Comparison of ENCODE assay signal across 8 cellular contexts in the genomic region with DNA sequence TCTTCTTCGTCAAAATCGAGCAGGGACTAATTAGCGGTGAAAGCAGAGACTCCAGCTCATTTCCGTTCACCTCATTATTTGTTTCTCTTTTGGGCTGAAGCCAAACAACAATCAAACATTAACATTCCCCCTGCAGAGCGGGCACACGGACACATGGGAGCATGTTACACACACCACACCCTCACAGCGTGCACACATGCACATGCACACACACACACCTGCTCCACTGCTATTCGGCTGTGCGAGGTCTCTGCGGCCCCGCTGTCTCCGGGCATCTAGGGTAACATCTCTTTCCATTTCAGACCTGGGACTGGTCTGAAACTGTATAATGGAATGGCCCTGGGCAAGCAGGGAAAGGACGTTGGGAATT. TPM values are rescaled to one million over a fixed set of nuclear protein-coding genes. Genes with fewer than 3 reads are reported as not detected.
A peak's percentile ranks its signal among the peaks of the same experiment; 100 is the strongest.
DNase-seq lines count a peak whose midpoint lies in the region; ATAC-seq and TF ChIP-seq lines count a peak whose summit lies in the region.

No MANE protein-coding gene starts in this region.

- no peaks in the 10 kb centered on the region for H3K36me3 ChIP-seq in colonic mucosa
- no peaks in the 10 kb centered on the region for H3K36me3 ChIP-seq in neuron (ENCODE audit: insufficient read depth, low read length)

- H3K4me3 ChIP-seq in colonic mucosa (peak overlapping the region; percentile 28), neuron (ENCODE audit: low read length) (peak overlapping the region; percentile 18)

- no peaks in the 10 kb centered on the region for H3K4me1 ChIP-seq in colonic mucosa
- H3K4me1 ChIP-seq in neuron (ENCODE audit: insufficient read depth, low read length): peaks cover 12% of the 10 kb centered on the region

- TF ChIP-seq CTCF in colonic mucosa (IDR thresholded peaks at IDR 0.05): no peak

- ATAC-seq in HG03439 (IDR thresholded peaks at IDR 0.05; ENCODE audit: unreplicated experiment) (no peak), GM18511 (IDR thresholded peaks at IDR 0.05; ENCODE audit: unreplicated experiment) (no peak)

- H3K9me3 ChIP-seq in colonic mucosa: no peaks in the 10 kb centered on the region
- H3K9me3 ChIP-seq in neuron (ENCODE audit: low read length): no peaks in the 10 kb centered on the region

- H3K27me3 ChIP-seq in colonic mucosa (no peaks in the 10 kb centered on the region), neuron (ENCODE audit: insufficient read depth, low read length) (peaks cover 15% of the 10 kb centered on the region)

- DNase-seq in NCI-H510A (lab: John Stamatoyannopoulos, UW): peak; percentile 32
- DNase-seq in NCI-H510A treated with DMSO at 0.1 percent for 48 hours (lab: John Stamatoyannopoulos, UW): no peak
- peak; percentile 62 for DNase-seq in NCI-H2171 treated with DMSO at 0.1 percent for 48 hours (lab: John Stamatoyannopoulos, UW)
- peak; percentile 38 for DNase-seq in colonic mucosa
- no peak for DNase-seq in medulla oblongata (ENCODE audit: extremely low spot score)

- H3K27ac ChIP-seq in colonic mucosa: no peak overlapping the region

- peak overlapping the region; percentile 58 to 74 for H3K9ac ChIP-seq in colonic mucosa (ENCODE audit: low read depth in 2 of 2, low read length in 2 of 2)

- no peak overlapping the region for H2AFZ ChIP-seq in neuron (ENCODE audit: low read depth, low read length)

- intact Hi-C loops in colonic mucosa (cut with DNase I): loop anchor here (2.0 to 10.0 kb wide), 4 partner anchors 130 to 280 kb away; a partner anchor contains a TSS

RNA-seq across cellular contexts. Expression of a gene that starts 58.4 kb away (rescaled TPM):
- total RNA-seq in colonic mucosa: 10 to 100 TPM; 35.8 to 42.7 TPM

Comparison
In these comparisons a context has a peak if more than half of its experiments do, and no peak if none do; other contexts are left out.
1. DNase-seq: peak in NCI-H510A (single experiment), NCI-H2171 treated with DMSO at 0.1 percent for 48 hours (single experiment) and colonic mucosa (single experiment); none in NCI-H510A treated with DMSO at 0.1 percent for 48 hours (single experiment) and medulla oblongata (single experiment).